In genomic region chr12:57744194-57744776, GRCh38 we compare ENCODE assay signal across 8 cellular contexts. TPM values are rescaled to one million over a fixed set of nuclear protein-coding genes. Genes with fewer than 3 reads are reported as not detected.
DNase-seq lines count a peak whose midpoint lies in the region; ATAC-seq, FAIRE-seq and TF ChIP-seq lines count a peak whose summit lies in the region.

No MANE protein-coding gene starts in this region.

- FAIRE-seq in small intestine (lab: Jason Lieb, UNC), result no peak

- H3K27me3 ChIP-seq in small intestine (ENCODE audit: control insufficient read depth in 2 of 2, insufficient read depth in 2 of 2, low read length in 2 of 2), result peaks cover 3% of the 10 kb centered on the region in 2 donors

- peaks cover 5 to 6% of the 10 kb centered on the region in 2 donors for H3K4me1 ChIP-seq in small intestine (ENCODE audit: control insufficient read depth in 2 of 2, insufficient read depth in 1 of 2, low read depth in 1 of 2, low read length in 1 of 2)

- peak overlapping the region; percentile 90 for H3K4me3 Mint-ChIP-seq in activated naive CD8-positive, alpha-beta T cell treated with anti-CD3 and anti-CD28 coated beads for 36 hours

- H3K36me3 ChIP-seq in small intestine (ENCODE audit: control insufficient read depth in 2 of 2, insufficient read depth in 2 of 2, low read length in 2 of 2), result peaks cover 0 to 11% of the 10 kb centered on the region in 2 donors

- no peaks in the 10 kb centered on the region for H3K9me3 ChIP-seq in small intestine (ENCODE audit: control insufficient read depth, low read depth)

- peaks cover 59% of the 10 kb centered on the region for H3K4me1 Mint-ChIP-seq in activated naive CD8-positive, alpha-beta T cell treated with anti-CD3 and anti-CD28 coated beads for 36 hours

- ATAC-seq in GM18511 (IDR thresholded peaks at IDR 0.05; ENCODE audit: unreplicated experiment), result peak; percentile 43
- peak; percentile 36 for ATAC-seq in HG02981 (IDR thresholded peaks at IDR 0.05; ENCODE audit: unreplicated experiment)

- TF ChIP-seq CTCF in AG04449 (IDR thresholded peaks at IDR 0.05; ENCODE audit: insufficient read depth, low read length, missing control alignments), result no peak
- TF ChIP-seq CTCF in RWPE1 (conservative IDR thresholded peaks at IDR 0.05; ENCODE audit: low read depth), result no peak

- POLR2A ChIA-PET in AG04449 (lab: Yijun Ruan, JAX), result interaction anchor here (1.0 to 1.5 kb wide), 5 partner anchors 8 to 681 kb away, joined by 3 to 7 read pairs (median 7); partner anchors contain the start of genes EEF1AKMT3 and METTL1
- POLR2A ChIA-PET in RWPE1 (lab: Yijun Ruan, JAX; ENCODE audit: low non-redundant PET), result interaction anchor here (0.5 to 0.7 kb wide), 3 partner anchors 89 to 226 kb away, joined by 5 read pairs; no protein-coding TSS in a partner anchor

- CTCF ChIA-PET in AG04449 (lab: Yijun Ruan, JAX), result interaction anchor here (0.8 to 4.7 kb wide), 4 partner anchors 10 to 18 kb away, joined by 3 to 26 read pairs (median 14); no protein-coding TSS in a partner anchor
- CTCF ChIA-PET in RWPE1 (lab: Yijun Ruan, JAX), result interaction anchor here (0.7 to 2.5 kb wide), 3 partner anchors 18 to 56 kb away, joined by 3 to 14 read pairs (median 4); no protein-coding TSS in a partner anchor

- peak overlapping the region; percentile 95 for H3K27ac Mint-ChIP-seq in activated naive CD8-positive, alpha-beta T cell treated with anti-CD3 and anti-CD28 coated beads for 36 hours

- WGBS in small intestine, 3 donors, result 7 to 11% (median 10%) methylated on average over 20 to 21 of the region's 21 CpGs

- no peaks in the 10 kb centered on the region for H3K9me3 Mint-ChIP-seq in activated naive CD8-positive, alpha-beta T cell treated with anti-CD3 and anti-CD28 coated beads for 36 hours

- H3K4me3 ChIP-seq in AG04449 (ENCODE audit: low read depth, low read length) (peak overlapping the region; percentile 98), small intestine (ENCODE audit: low read depth in 1 of 2, low read length in 2 of 2) (peak overlapping the region; percentile 67 to 74)

- DNase-seq in AG04449 (ENCODE audit: low read depth, low spot score) (no peak), RWPE1 (ENCODE audit: low spot score) (peak; percentile 88), hepatic stellate cell (ENCODE audit: low spot score) (peak; percentile 85), small intestine (no peak), NCI-H1105 (lab: John Stamatoyannopoulos, UW) (no peak)
- DNase-seq in activated naive CD8-positive, alpha-beta T cell treated with anti-CD3 and anti-CD28 coated beads for 36 hours, result peak; percentile 70

- H3K36me3 Mint-ChIP-seq in activated naive CD8-positive, alpha-beta T cell treated with anti-CD3 and anti-CD28 coated beads for 36 hours, result peaks cover 26% of the 10 kb centered on the region

- H3K27ac ChIP-seq in RWPE1 (peak overlapping the region; percentile 92), small intestine (ENCODE audit: low read depth in 1 of 2, low read length in 1 of 2) (peak overlapping the region in 1 of 2 donors; percentile 99)

- no peaks in the 10 kb centered on the region for H3K27me3 Mint-ChIP-seq in activated naive CD8-positive, alpha-beta T cell treated with anti-CD3 and anti-CD28 coated beads for 36 hours

RNA-seq across cellular contexts. Expression of gene TSPAN31, which starts 0.6 kb away (rescaled TPM):
- total RNA-seq in activated naive CD8-positive, alpha-beta T cell treated with anti-CD3 and anti-CD28 coated beads for 36 hours, result 1 to 10 TPM; 5.7 TPM
- polyA plus RNA-seq in small intestine, result 10 to 100 TPM; 13.2 to 33.7 (median 15.4) TPM

RNA-seq across cellular contexts. Expression of gene AGAP2, which starts 5.7 kb away (rescaled TPM):
- 10 to 100 TPM; 22.6 to 23.8 TPM for total RNA-seq in activated naive CD8-positive, alpha-beta T cell treated with anti-CD3 and anti-CD28 coated beads for 36 hours
- polyA plus RNA-seq in small intestine, result 1 to 10 TPM in 2 of 3 donors, under 1 TPM in 1; 0.67 to 1.8 (median 1.1) TPM

RNA-seq across cellular contexts. Expression of gene CDK4, which starts 7.8 kb away (rescaled TPM):
- total RNA-seq in activated naive CD8-positive, alpha-beta T cell treated with anti-CD3 and anti-CD28 coated beads for 36 hours, result 100 to 1,000 TPM; 275 to 304 TPM
- 10 to 100 TPM; 13.2 to 98.8 (median 41.6) TPM for polyA plus RNA-seq in small intestine

RNA-seq across cellular contexts. Expression of gene MARCHF9, which starts 10.6 kb away (rescaled TPM):
- total RNA-seq in activated naive CD8-positive, alpha-beta T cell treated with anti-CD3 and anti-CD28 coated beads for 36 hours, result 10 to 100 TPM; 18.2 to 19.2 TPM
- 10 to 100 TPM in 1 of 3 donors, 1 to 10 TPM in 2; 8.4 to 13.8 (median 8.9) TPM for polyA plus RNA-seq in small intestine

RNA-seq across cellular contexts. Expression of gene CYP27B1, which starts 22.6 kb away (rescaled TPM):
- total RNA-seq in activated naive CD8-positive, alpha-beta T cell treated with anti-CD3 and anti-CD28 coated beads for 36 hours, result 10 to 100 TPM in 1 of 2 experiments, 1 to 10 TPM in 1; 9.6 to 12.0 TPM
- 1 to 10 TPM in 2 of 3 donors, under 1 TPM in 1; 0.27 to 1.4 (median 1.1) TPM for polyA plus RNA-seq in small intestine

Comparison
In these comparisons a context has a peak if more than half of its experiments do, and no peak if none do; other contexts are left out.
1. DNase-seq: peak in RWPE1 (single experiment), activated naive CD8-positive, alpha-beta T cell treated with anti-CD3 and anti-CD28 coated beads for 36 hours (single experiment) and hepatic stellate cell (single experiment); none in AG04449 (single experiment), small intestine (single experiment) and NCI-H1105 (single experiment).